In genomic region chr4:86977621-86978184, GRCh38 we compare ENCODE assay signal across 9 cellular contexts. TPM values are rescaled to one million over a fixed set of nuclear protein-coding genes. Genes with fewer than 3 reads are reported as not detected.
A peak's percentile ranks its signal among the peaks of the same experiment; 100 is the strongest.
DNase-seq lines count a peak whose midpoint lies in the region; ATAC-seq and TF ChIP-seq lines count a peak whose summit lies in the region.
"Had no signal": no experiment of that assay in that cellular context is flagged by ENCODE, and none has a peak within 500 bp of the region (broad histone marks: within the 10 kb centered on the region; RNA-seq: fewer than 3 reads in every experiment).

No MANE protein-coding gene starts in this region.

- ATAC-seq in GM21576 (IDR thresholded peaks at IDR 0.05; ENCODE audit: unreplicated experiment): peak; percentile 86
- ATAC-seq in activated naive CD8-positive, alpha-beta T cell treated with anti-CD3 and anti-CD28 coated beads, Interleukin-2, amount 10 ng/mL, durations not matched to agents 7 days and 5 days (ENCODE audit: low read depth): peak; percentile 62

- DNase-seq in NCI-H2196 (lab: John Stamatoyannopoulos, UW; ENCODE audit: unreplicated experiment) (peak; percentile 6), NCI-H2196 treated with DMSO at 0.1 percent for 48 hours (lab: John Stamatoyannopoulos, UW; ENCODE audit: unreplicated experiment) (no peak), HT1080 (ENCODE audit: low read depth) (peak; percentile 85), nephron progenitor cell (no peak), KBM-7 (no peak), cardiac septum (ENCODE audit: low spot score) (no peak)
- no peak for DNase-seq in activated naive CD8-positive, alpha-beta T cell treated with anti-CD3 and anti-CD28 coated beads, Interleukin-2, amount 10 ng/mL, durations not matched to agents 7 days and 5 days

- H3K4me1 Mint-ChIP-seq in activated naive CD8-positive, alpha-beta T cell treated with anti-CD3 and anti-CD28 coated beads, Interleukin-2, amount 10 ng/mL, durations not matched to agents 7 days and 5 days: peaks cover 33% of the 10 kb centered on the region
- peaks cover 57% of the 10 kb centered on the region for H3K4me1 Mint-ChIP-seq in nephron progenitor cell
- H3K4me1 Mint-ChIP-seq: nephron had no signal

- intact Hi-C loops in cardiac septum (cut with DNase I): no loop called here

- peaks cover 7% of the 10 kb centered on the region for H3K36me3 Mint-ChIP-seq in activated naive CD8-positive, alpha-beta T cell treated with anti-CD3 and anti-CD28 coated beads, Interleukin-2, amount 10 ng/mL, durations not matched to agents 7 days and 5 days
- H3K36me3 Mint-ChIP-seq in nephron progenitor cell (ENCODE audit: low read depth): peaks cover 59% of the 10 kb centered on the region

- in situ Hi-C loops in KBM-7 (cut with MboI; ENCODE audit: low pct_unique_long_range_greater_than_20kb, low sequenced_read_pairs): no loop called here

- no peak overlapping the region for H3K27ac Mint-ChIP-seq in activated naive CD8-positive, alpha-beta T cell treated with anti-CD3 and anti-CD28 coated beads, Interleukin-2, amount 10 ng/mL, durations not matched to agents 7 days and 5 days
- H3K27ac Mint-ChIP-seq in nephron progenitor cell: peak overlapping the region; percentile 82
- H3K27ac Mint-ChIP-seq: nephron had no signal

- POLR2A ChIA-PET in activated naive CD8-positive, alpha-beta T cell treated with anti-CD3 and anti-CD28 coated beads, Interleukin-2, amount 10 ng/mL, durations not matched to agents 7 days and 5 days (lab: Charles Lee): interaction anchor here (0.6 kb wide), 1 partner anchor 16 kb away, joined by 3 read pairs; no protein-coding TSS in a partner anchor

- no peaks in the 10 kb centered on the region for H3K27me3 Mint-ChIP-seq in activated naive CD8-positive, alpha-beta T cell treated with anti-CD3 and anti-CD28 coated beads, Interleukin-2, amount 10 ng/mL, durations not matched to agents 7 days and 5 days
- no peaks in the 10 kb centered on the region for H3K27me3 Mint-ChIP-seq in nephron progenitor cell (ENCODE audit: low read depth, poor library complexity)

- H3K4me3 Mint-ChIP-seq in activated naive CD8-positive, alpha-beta T cell treated with anti-CD3 and anti-CD28 coated beads, Interleukin-2, amount 10 ng/mL, durations not matched to agents 7 days and 5 days: no peak overlapping the region
- no peak overlapping the region for H3K4me3 Mint-ChIP-seq in nephron progenitor cell
- H3K4me3 Mint-ChIP-seq: nephron had no signal

- no peak for TF ChIP-seq CTCF in nephron progenitor cell (IDR thresholded peaks at IDR 0.05)

- H3K9me3 Mint-ChIP-seq in activated naive CD8-positive, alpha-beta T cell treated with anti-CD3 and anti-CD28 coated beads, Interleukin-2, amount 10 ng/mL, durations not matched to agents 7 days and 5 days: no peaks in the 10 kb centered on the region
- peaks cover 14% of the 10 kb centered on the region for H3K9me3 Mint-ChIP-seq in nephron progenitor cell
- H3K9me3 Mint-ChIP-seq: nephron had no signal

RNA-seq across cellular contexts. Expression of gene AFF1, which starts 42.9 kb away (rescaled TPM):
- 8.4 and 13.5 TPM in 2 replicates for total RNA-seq in HT1080 (2014; rRNA removed; shearing (Covaris generic))
- polyA plus RNA-seq in HT1080 (2015; cell fraction: cytosol; rRNA removed): 9.5 and 13.2 TPM in 2 replicates
- 22.5 and 24.7 TPM in 2 replicates for polyA plus RNA-seq in HT1080 (2015; cell fraction: nucleus; rRNA removed)
- 10 to 100 TPM; 57.1 to 62.5 TPM for total RNA-seq in activated naive CD8-positive, alpha-beta T cell treated with anti-CD3 and anti-CD28 coated beads, Interleukin-2, amount 10 ng/mL, durations not matched to agents 7 days and 5 days
- 63.4 TPM for total RNA-seq in cardiac septum

Comparison
In these comparisons a context has a peak if more than half of its experiments do, and no peak if none do; other contexts are left out.
1. DNase-seq: peak in NCI-H2196 (single experiment) and HT1080 (single experiment); none in NCI-H2196 treated with DMSO at 0.1 percent for 48 hours (single experiment), activated naive CD8-positive, alpha-beta T cell treated with anti-CD3 and anti-CD28 coated beads, Interleukin-2, amount 10 ng/mL, durations not matched to agents 7 days and 5 days (single experiment), nephron progenitor cell (single experiment), KBM-7 (single experiment) and cardiac septum (single experiment).